ENCODE assay signal across 35 cellular contexts in genomic region chr12:90501412-90501811, GRCh38.
"Had no signal": no experiment of that assay in that cellular context is flagged by ENCODE, and none has a peak within 500 bp of the region (broad histone marks: within the 10 kb centered on the region; RNA-seq: fewer than 3 reads in every experiment).

No MANE protein-coding gene starts in this region.

- H3K36me3 ChIP-seq: MG63 had no signal

- H3K4me3 ChIP-seq: MG63 had no signal

- H3K27me3 ChIP-seq: MG63 had no signal

- H3K9me3 ChIP-seq: MG63 had no signal

- DNase-seq: Karpas-422, Kasumi-1, MG63, MM.1S, MV-4-11, NCI-H1048, NCI-H1092, NCI-H1092 treated with DMSO at 0.1 percent for 48 hours, NCI-H1105, NCI-H1105 treated with DMSO at 0.1 percent for 48 hours, NCI-H1417, NCI-H1417 treated with DMSO at 0.1 percent for 48 hours, NCI-H1436, NCI-H1436 treated with DMSO at 0.1 percent for 48 hours, NCI-H146, NCI-H1694, NCI-H1694 treated with DMSO at 0.1 percent for 48 hours, NCI-H187, NCI-H187 treated with DMSO at 0.1 percent for 48 hours, NCI-H1930, NCI-H2029, NCI-H2029 treated with DMSO at 0.1 percent for 48 hours, NCI-H2081, NCI-H2081 treated with DMSO at 0.1 percent for 48 hours, NCI-H2107, NCI-H2171, NCI-H2171 treated with DMSO at 0.1 percent for 48 hours, NCI-H2227 treated with DMSO at 0.1 percent for 48 hours, NCI-H226, NCI-H345, NCI-H446, NCI-H510A, NCI-H510A treated with DMSO at 0.1 percent for 48 hours, NCI-H524, NCI-H524 treated with DMSO at 0.1 percent for 48 hours had no signal
